ENCODE assay signal across 22 cellular contexts in the genomic region with DNA sequence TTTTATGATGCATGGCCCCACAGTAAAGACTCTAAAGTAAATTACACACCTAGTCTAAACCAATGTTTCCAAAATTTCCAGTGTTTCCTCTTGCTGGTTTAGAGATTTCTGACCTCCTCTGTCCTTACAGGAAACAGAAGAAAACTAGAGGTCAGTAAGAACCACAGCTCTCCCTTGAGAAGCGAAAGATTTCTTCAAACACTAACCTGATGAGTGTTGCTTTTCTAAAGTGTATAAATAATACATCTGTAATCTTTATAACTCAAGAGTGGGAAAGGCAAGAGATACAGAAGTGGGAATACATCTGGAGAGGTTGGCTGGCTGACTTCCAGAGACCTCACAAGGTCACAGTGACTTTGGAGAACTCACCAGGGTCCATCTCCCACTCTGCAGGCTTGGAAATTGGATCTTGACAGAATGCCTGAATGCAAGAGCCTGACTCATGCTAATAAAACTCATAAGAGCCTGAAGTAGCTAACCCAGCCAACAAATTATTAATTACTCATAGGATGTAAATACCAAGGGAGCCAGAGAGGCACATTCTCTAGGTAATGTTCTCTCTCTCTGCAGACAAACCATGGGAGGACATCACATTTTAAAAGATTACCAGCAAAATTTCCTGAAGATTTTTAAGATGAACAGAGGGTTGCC. TPM values are rescaled to one million over a fixed set of nuclear protein-coding genes. Genes with fewer than 3 reads are reported as not detected.
A peak's percentile ranks its signal among the peaks of the same experiment; 100 is the strongest.
DNase-seq lines count a peak whose midpoint lies in the region; ATAC-seq and TF ChIP-seq lines count a peak whose summit lies in the region.
"Had no signal": no experiment of that assay in that cellular context is flagged by ENCODE, and none has a peak within 500 bp of the region (broad histone marks: within the 10 kb centered on the region; RNA-seq: fewer than 3 reads in every experiment).

No MANE protein-coding gene starts in this region.

- no peaks in the 10 kb centered on the region for H3K4me1 Mint-ChIP-seq in nephron progenitor cell

- H3K36me3 Mint-ChIP-seq in nephron progenitor cell (ENCODE audit: low read depth): peaks cover 72% of the 10 kb centered on the region

- no peaks in the 10 kb centered on the region for H3K9me3 ChIP-seq in cardiac muscle cell (ENCODE audit: low read depth)
- H3K9me3 ChIP-seq: gastroesophageal sphincter, prostate gland had no signal

- no peaks in the 10 kb centered on the region for H3K9me3 Mint-ChIP-seq in nephron progenitor cell
- H3K9me3 Mint-ChIP-seq: activated CD4-positive, alpha-beta T cell treated with anti-CD3 and anti-CD28 coated beads, Interleukin-2, amount 10 ng/mL, durations not matched to agents 24 days and 14 days had no signal

- H3K4me1 ChIP-seq in cardiac muscle cell (ENCODE audit: low read depth): no peaks in the 10 kb centered on the region
- H3K4me1 ChIP-seq: gastroesophageal sphincter, prostate gland had no signal

- H3K36me3 ChIP-seq in cardiac muscle cell: peaks cover 10% of the 10 kb centered on the region

- H3K4me3 ChIP-seq in cardiac muscle cell (no peak overlapping the region), fibroblast of the aortic adventitia (ENCODE audit: low read depth, low read length) (no peak overlapping the region)
- H3K4me3 ChIP-seq: gastroesophageal sphincter, prostate gland, smooth muscle cell had no signal

- no peak overlapping the region for H3K4me3 Mint-ChIP-seq in nephron progenitor cell
- H3K4me3 Mint-ChIP-seq: activated CD4-positive, alpha-beta T cell treated with anti-CD3 and anti-CD28 coated beads, Interleukin-2, amount 10 ng/mL, durations not matched to agents 24 days and 14 days had no signal

- no peaks in the 10 kb centered on the region for H3K27me3 ChIP-seq in cardiac muscle cell
- H3K27me3 ChIP-seq: gastroesophageal sphincter had no signal

- peak; percentile 26 to 41 for DNase-seq in cardiac muscle cell (ENCODE audit: low read depth in 1 of 2, low spot score in 1 of 2)
- DNase-seq in cardiac septum (ENCODE audit: low spot score): no peak
- DNase-seq in fibroblast of the aortic adventitia (ENCODE audit: low read depth): peak; percentile 39
- DNase-seq in NCI-H1930 (lab: John Stamatoyannopoulos, UW): no peak
- DNase-seq in nephron progenitor cell: no peak
- no peak for DNase-seq in erythroblast (lab: John Stamatoyannopoulos, UW)
- DNase-seq in glomerular visceral epithelial cell (ENCODE audit: extremely low spot score): no peak
- DNase-seq: activated CD4-positive, alpha-beta T cell treated with anti-CD3 and anti-CD28 coated beads, Interleukin-2, amount 10 ng/mL, durations not matched to agents 24 days and 14 days; activated CD8-positive, alpha-beta memory T cell treated with anti-CD3 and anti-CD28 coated beads, Interleukin-2, amount 50 U/mL, for 48 hours; activated gamma-delta T cell treated with Interleukin-2 at 50 U/mL for 16 hours; amniotic stem cell; C1 segment of cervical spinal cord; KG1; midbrain; NCI-H1092; NCI-H2107; NCI-H69; Right ventricle myocardium superior had no signal

- no peak overlapping the region for H3K27ac ChIP-seq in cardiac muscle cell
- H3K27ac ChIP-seq: gastroesophageal sphincter, prostate gland had no signal

- no peaks in the 10 kb centered on the region for H3K27me3 Mint-ChIP-seq in nephron progenitor cell (ENCODE audit: low read depth, poor library complexity)
- H3K27me3 Mint-ChIP-seq: activated CD4-positive, alpha-beta T cell treated with anti-CD3 and anti-CD28 coated beads, Interleukin-2, amount 10 ng/mL, durations not matched to agents 24 days and 14 days had no signal

- TF ChIP-seq CTCF in cardiac muscle cell (IDR thresholded peaks at IDR 0.05; ENCODE audit: low read depth, low read length) (no peak), fibroblast of the aortic adventitia (IDR thresholded peaks at IDR 0.05; ENCODE audit: insufficient read depth, low read length) (no peak), nephron progenitor cell (IDR thresholded peaks at IDR 0.05) (no peak)

- TF ChIP-seq POLR2A in erythroblast (IDR thresholded peaks at IDR 0.05; ENCODE audit: low read length): no peak

- intact Hi-C loops in cardiac septum (cut with DNase I): no loop called here

- H3K27ac Mint-ChIP-seq in nephron progenitor cell: no peak overlapping the region
- H3K27ac Mint-ChIP-seq: activated CD4-positive, alpha-beta T cell treated with anti-CD3 and anti-CD28 coated beads, Interleukin-2, amount 10 ng/mL, durations not matched to agents 24 days and 14 days had no signal

- ATAC-seq in SK-N-SH treated with all-trans-retinoic acid at 6 μM for 48 hours: peak; percentile 98
- ATAC-seq: gastroesophageal sphincter had no signal

TF ChIP-seq in SK-N-SH treated with all-trans-retinoic acid at 6 μM for 48 hours, 23 proteins besides CTCF, POLR2A, EP300 and RAD21:
- TF ChIP-seq ZFP3 (CRISPR knock-in tag; IDR thresholded peaks at IDR 0.05) (no peak), ISL1 (CRISPR knock-in tag; IDR thresholded peaks at IDR 0.05) (peak; percentile 82), ZNF565 (CRISPR knock-in tag; conservative IDR thresholded peaks at IDR 0.05; ENCODE audit: low read depth) (no peak), OSR1 (CRISPR knock-in tag; IDR thresholded peaks at IDR 0.05) (no peak)
TF ChIP-seq in SK-N-SH treated with all-trans-retinoic acid at 6 μM for 48 hours: peak in this region for 1.

RNA-seq across cellular contexts. Expression of a gene that starts 8.7 kb away (rescaled TPM):
- total RNA-seq in cardiac muscle cell (52.4 and 66.1 TPM in 2 replicates), cardiac septum (28.0 TPM), fibroblast of the aortic adventitia (ENCODE audit: low replicate concordance) (32.9 and 65.1 TPM in 2 replicates)
- polyA plus RNA-seq in cardiac muscle cell: 21.6 and 23.3 TPM in 2 replicates

RNA-seq across cellular contexts. Expression of a gene that starts 33.1 kb away (rescaled TPM):
- 106 and 114 TPM in 2 replicates for total RNA-seq in cardiac muscle cell
- polyA plus RNA-seq in cardiac muscle cell: 132 and 160 TPM in 2 replicates
- 89.3 TPM for total RNA-seq in cardiac septum
- total RNA-seq in fibroblast of the aortic adventitia (ENCODE audit: low replicate concordance): 75.6 and 144 TPM in 2 replicates

RNA-seq across cellular contexts. Expression of a gene that starts 33.2 kb away (rescaled TPM):
- total RNA-seq in cardiac muscle cell (45.3 and 79.8 TPM in 2 replicates), cardiac septum (76.0 TPM), fibroblast of the aortic adventitia (ENCODE audit: low replicate concordance) (42.5 and 78.1 TPM in 2 replicates)
- polyA plus RNA-seq in cardiac muscle cell: 66.6 and 85.1 TPM in 2 replicates

RNA-seq across cellular contexts. Expression of a gene that starts 48.2 kb away (rescaled TPM):
- total RNA-seq in cardiac muscle cell (125 and 139 TPM in 2 replicates), cardiac septum (233 TPM), fibroblast of the aortic adventitia (ENCODE audit: low replicate concordance) (46.5 and 105 TPM in 2 replicates)
- 426 and 456 TPM in 2 replicates for polyA plus RNA-seq in cardiac muscle cell

RNA-seq across cellular contexts. Expression of a gene that starts 58.3 kb away (rescaled TPM):
- 17.1 and 23.7 TPM in 2 replicates for total RNA-seq in cardiac muscle cell
- 20.3 and 21.5 TPM in 2 replicates for polyA plus RNA-seq in cardiac muscle cell
- 8.5 TPM for total RNA-seq in cardiac septum
- 6.4 and 13.9 TPM in 2 replicates for total RNA-seq in fibroblast of the aortic adventitia (ENCODE audit: low replicate concordance)

Comparison
In these comparisons a context has a peak if more than half of its experiments do, and no peak if none do; other contexts are left out.
1. DNase-seq: peak in cardiac muscle cell (2 of 2) and fibroblast of the aortic adventitia (single experiment); none in cardiac septum (single experiment), NCI-H1930 (0 of 2), nephron progenitor cell (single experiment), erythroblast (0 of 2) and glomerular visceral epithelial cell (single experiment).